In genomic region chr10:93445097-93445960, GRCh38 we compare ENCODE assay signal across 8 cellular contexts. TPM values are rescaled to one million over a fixed set of nuclear protein-coding genes. Genes with fewer than 3 reads are reported as not detected.
DNase-seq lines count a peak whose midpoint lies in the region; ATAC-seq, FAIRE-seq and TF ChIP-seq lines count a peak whose summit lies in the region.

No MANE protein-coding gene starts in this region.

- H3K27ac ChIP-seq in HCT116 (ENCODE audit: low read depth, low read length): peak overlapping the region; percentile 100
- peak overlapping the region; percentile 42 for H3K27ac ChIP-seq in HepG2 (ENCODE audit: extremely low read length, insufficient read depth, low read length)
- H3K27ac ChIP-seq in testis: peak overlapping the region in 1 of 2 donors; percentile 70

- TF ChIP-seq POLR2A in HCT116 (IDR thresholded peaks at IDR 0.05; ENCODE audit: borderline replicate concordance, extremely low read depth, insufficient read depth, insufficient read length) (no peak), HepG2 (IDR thresholded peaks at IDR 0.05; ENCODE audit: insufficient read depth in 1 of 2, low read depth in 2 of 2, low read length in 2 of 2) (peak in 1 of 2 experiments; percentile 57; a peak in 2 of 4 replicates), testis (IDR thresholded peaks at IDR 0.05) (no peak)

- RAD21 ChIA-PET in HCT116 (lab: Charles Lee; ENCODE audit: low non-redundant PET in 1 of 2, low total read pairs in 2 of 2, uncharacterized antibody in 2 of 2, unreplicated experiment in 2 of 2): interaction anchor here in 1 of 2 experiments (1.4 kb wide), 1 partner anchor 8 kb away, joined by 3 read pairs; no protein-coding TSS in a partner anchor

- DNase-seq in HCT116 (ENCODE audit: low read depth, low spot score) (peak; percentile 84), NCI-H774 (lab: John Stamatoyannopoulos, UW) (peak; percentile 81), dermis microvascular lymphatic vessel endothelial cell (ENCODE audit: low read depth in 2 of 2) (peak; percentile 89 to 98), HepG2 (ENCODE audit: low spot score) (peak; percentile 97), testis (peak; percentile 81)
- DNase-seq in activated CD4-positive, CD25-positive, alpha-beta regulatory T cell (lab: John Stamatoyannopoulos, UW): no peak

- H3K36me3 ChIP-seq in HCT116 (ENCODE audit: control insufficient read depth in 1 of 2, insufficient read depth in 2 of 2, low read length in 2 of 2) (peaks cover 0 to 39% of the 10 kb centered on the region in 2 experiments; a peak in 2 of 4 replicates), HepG2 (replicated peaks in 1 of 2; ENCODE audit: control insufficient read depth in 1 of 2, insufficient read depth in 2 of 2, low read length in 2 of 2) (no peaks in the 10 kb centered on the region), testis (ENCODE audit: low read depth, missing control alignments) (no peaks in the 10 kb centered on the region)

- TSS peak; percentile 11 for BruUV-seq in HCT116 (replicated peaks; lab: Mats Ljungman, UMichigan)
- BruUV-seq in HepG2 (replicated peaks; lab: Mats Ljungman, UMichigan): no TSS peak

- H3K4me3 ChIP-seq in HCT116 (replicated peaks in 1 of 2; ENCODE audit: low read depth in 1 of 2, low read length in 2 of 2) (no peak overlapping the region), HepG2 (replicated peaks in 1 of 3; ENCODE audit: insufficient read depth in 1 of 3, low read depth in 2 of 3, low read length in 3 of 3) (peak overlapping the region in 1 of 3 experiments; percentile 31; a peak in 1 of 6 replicates), testis (no peak overlapping the region)

- no peak for TF ChIP-seq CTCF in HCT116 (IDR thresholded peaks at IDR 0.05 in 2 of 3, conservative IDR thresholded peaks at IDR 0.05 in 1 of 3; ENCODE audit: borderline replicate concordance in 1 of 3, insufficient read depth in 1 of 3, low read depth in 2 of 3, low read length in 2 of 3)
- 0 out of 2 replicates have a peak, but pooled peaks have one; percentile 10 for TF ChIP-seq CTCF in HepG2 (CRISPR knock-in tag; IDR thresholded peaks at IDR 0.05)
- TF ChIP-seq CTCF in testis (IDR thresholded peaks at IDR 0.05): no peak

- ATAC-seq in HCT116: peak; percentile 81
- ATAC-seq in HepG2: peak; percentile 100
- ATAC-seq in GM21786 (IDR thresholded peaks at IDR 0.05; ENCODE audit: unreplicated experiment): no peak
- no peak for ATAC-seq in GM18867 (IDR thresholded peaks at IDR 0.05; ENCODE audit: unreplicated experiment)

- H3K9me2 ChIP-seq in HCT116 (ENCODE audit: insufficient read depth): no peaks in the 10 kb centered on the region

- H3K4me2 ChIP-seq in HCT116 (ENCODE audit: low read length): peak overlapping the region; percentile 52
- peak overlapping the region; percentile 67 for H3K4me2 ChIP-seq in HepG2 (ENCODE audit: low read depth, low read length)

- WGBS in HepG2 (ENCODE audit: low lambda C conversion rate): 1% methylated on average over 8 of the region's 8 CpGs
- 32 to 43% methylated on average over 7 to 8 of the region's 8 CpGs for WGBS in testis, 2 donors

- H4K20me1 ChIP-seq in HCT116 (ENCODE audit: insufficient read depth) (no peaks in the 10 kb centered on the region; the same call in 1 of the 2 replicates), HepG2 (ENCODE audit: insufficient read depth, low read length) (no peaks in the 10 kb centered on the region)

- H3K9me3 ChIP-seq in HCT116 (ENCODE audit: control insufficient read depth in 1 of 2, insufficient read depth in 1 of 2, low read depth in 1 of 2, low read length in 2 of 2) (no peaks in the 10 kb centered on the region), HepG2 (ENCODE audit: low read length) (no peaks in the 10 kb centered on the region), testis (no peaks in the 10 kb centered on the region)

- H2AFZ ChIP-seq in HCT116 (ENCODE audit: low read depth, low read length, poor library complexity, severe bottlenecking) (no peak overlapping the region), HepG2 (ENCODE audit: low read length) (no peak overlapping the region)

- FAIRE-seq in HepG2 (lab: Jason Lieb, UNC): peak; percentile 94

- no peaks in the 10 kb centered on the region for H3K27me3 ChIP-seq in HCT116 (ENCODE audit: insufficient read depth, low read length)
- no peaks in the 10 kb centered on the region for H3K27me3 ChIP-seq in HepG2 (ENCODE audit: control insufficient read depth in 1 of 2, insufficient read depth in 2 of 2, low read length in 2 of 2)
- no peaks in the 10 kb centered on the region for H3K27me3 ChIP-seq in testis

- CTCF ChIA-PET in HCT116 (lab: Charles Lee): interaction anchor here (1.3 to 1.6 kb wide), 2 partner anchors 38 to 69 kb away, joined by 3 to 4 read pairs; no protein-coding TSS in a partner anchor
- CTCF ChIA-PET in HepG2 (lab: Yijun Ruan, JAX; ENCODE audit: low intra/inter-chr PET ratio, low total read pairs): no interaction called here

- TF ChIP-seq EP300 in HepG2 (IDR thresholded peaks at IDR 0.05; ENCODE audit: low read depth in 2 of 2, low read length in 2 of 2) (peak; percentile 52 to 73; a peak in 2 of 4 replicates), HepG2 (CRISPR knock-in tag; IDR thresholded peaks at IDR 0.05; ENCODE audit: borderline replicate concordance) (peak; percentile 31; the same call in 1 of the 2 replicates)

- in situ Hi-C loops in HepG2 (cut with HindIII; ENCODE audit: extremely low pct_ligation_motif_present, low pct_unique_long_range_greater_than_20kb): no loop called here

- POLR2A ChIA-PET in HCT116 (lab: Charles Lee): interaction anchor here (0.9 to 3.5 kb wide), 12 partner anchors 8 to 62 kb away, joined by 3 to 13 read pairs (median 6); partner anchors contain the start of gene MYOF
- POLR2A ChIA-PET in HepG2 (lab: Yijun Ruan, JAX): interaction anchor here (0.8 to 1.4 kb wide), 4 partner anchors 9 to 26 kb away, joined by 3 to 14 read pairs (median 3); no protein-coding TSS in a partner anchor

- TF ChIP-seq RAD21 in HCT116 (IDR thresholded peaks at IDR 0.05; ENCODE audit: low read depth) (no peak), HepG2 (CRISPR knock-in tag; IDR thresholded peaks at IDR 0.05) (no peak)

- H3K4me1 ChIP-seq in HCT116 (ENCODE audit: control insufficient read depth in 1 of 2, insufficient read depth in 2 of 2, low read length in 2 of 2) (peaks cover 78 to 93% of the 10 kb centered on the region in 2 experiments), HepG2 (ENCODE audit: insufficient read depth, low read length) (peaks cover 37% of the 10 kb centered on the region), testis (no peaks in the 10 kb centered on the region)

- intact Hi-C loops in HCT116 (cut with micrococcal nuclease) (no loop called here), HepG2 (cut with micrococcal nuclease; ENCODE audit: unreplicated experiment) (no loop called here), testis (cut with DNase I; ENCODE audit: low total_unique reads) (no loop called here)

- peaks cover 97% of the 10 kb centered on the region for H3K79me2 ChIP-seq in HCT116 (ENCODE audit: insufficient read depth, low read length)
- no peaks in the 10 kb centered on the region for H3K79me2 ChIP-seq in HepG2 (ENCODE audit: insufficient read depth, low read length)

- H3K9ac ChIP-seq in HCT116 (ENCODE audit: low read length) (peak overlapping the region; percentile 61), HepG2 (ENCODE audit: insufficient read depth, low read depth, low read length) (peak overlapping the region; percentile 32; the same call in 1 of the 2 replicates)

RNA-seq across cellular contexts. Expression of gene MYOF, which starts 36.8 kb away (rescaled TPM):
- total RNA-seq in HCT116 (2021; ENCODE audit: unreplicated experiment) (250 TPM), dermis microvascular lymphatic vessel endothelial cell (119 and 180 TPM in 2 replicates), HepG2 (2016; rRNA removed; fragmentation: Illumina TruSeq; extraction: Trizol) (0.42 and 0.66 TPM in 2 replicates), testis (10 to 100 TPM in 1 of 2 donors, 1 to 10 TPM in 1; 9.4 to 12.3 TPM)
- polyA plus RNA-seq in HCT116 (2012): 119 and 134 TPM in 2 replicates
- total RNA-seq in HepG2 (2016; cell fraction: cytosol; rRNA removed; fragmentation: Illumina TruSeq; extraction: Trizol; ENCODE audit: low read depth): not detected in 2 replicates
- 0.56 and 0.71 TPM in 2 replicates for total RNA-seq in HepG2 (2016; cell fraction: insoluble cytoplasmic fraction; rRNA removed; fragmentation: Illumina TruSeq; extraction: Trizol)
- total RNA-seq in HepG2 (2016; cell fraction: membrane; rRNA removed; fragmentation: Illumina TruSeq; extraction: Trizol): 0.06 and 0.14 TPM in 2 replicates
- total RNA-seq in HepG2 (2016; cell fraction: nucleus; rRNA removed; fragmentation: Illumina TruSeq; extraction: Trizol): 0.60 and 0.68 TPM in 2 replicates
- polyA plus RNA-seq in HepG2 (2011; rRNA removed) (0.17 and 0.18 TPM in 2 replicates), testis (ENCODE audit: insufficient read depth, low read depth, low replicate concordance) (21.4 TPM)
- 0.13 and 0.23 TPM in 2 replicates for polyA plus RNA-seq in HepG2 (2011; cell fraction: cytosol; rRNA removed)
- polyA plus RNA-seq in HepG2 (2011; cell fraction: nucleus; rRNA removed): 0.29 and 0.52 TPM in 2 replicates
- 0.08 and 0.13 TPM in 2 replicates for polyA plus RNA-seq in HepG2 (2012)
- polyA plus RNA-seq in HepG2 (2016; cell fraction: cytosol; fragmentation: Illumina TruSeq; extraction: Trizol; ENCODE audit: low read depth): 0.03 and 0.08 TPM in 2 replicates
- polyA plus RNA-seq in HepG2 (2016; cell fraction: insoluble cytoplasmic fraction; fragmentation: Illumina TruSeq; extraction: Trizol; ENCODE audit: low read depth): 0.35 and 0.50 TPM in 2 replicates
- polyA plus RNA-seq in HepG2 (2016; cell fraction: membrane; fragmentation: Illumina TruSeq; extraction: Trizol; ENCODE audit: low read depth): 0.03 and 0.05 TPM in 2 replicates
- polyA plus RNA-seq in HepG2 (2016; cell fraction: nucleus; fragmentation: Illumina TruSeq; extraction: Trizol; ENCODE audit: insufficient read depth, low read depth): 0.85 and 0.89 TPM in 2 replicates
- polyA minus RNA-seq in HepG2 (2011; rRNA and poly(A)+ RNA removed; ENCODE audit: low replicate concordance): 0.12 and 47.0 TPM in 2 replicates
- 0.62 and 0.79 TPM in 2 replicates for polyA minus RNA-seq in HepG2 (2011; cell fraction: cytosol; rRNA and poly(A)+ RNA removed)
- 0.37 and 0.77 TPM in 2 replicates for polyA minus RNA-seq in HepG2 (2011; cell fraction: nucleus; rRNA and poly(A)+ RNA removed)

RNA-seq across cellular contexts. Expression of gene CEP55, which starts 51.1 kb away (rescaled TPM):
- total RNA-seq in HCT116 (2021; ENCODE audit: unreplicated experiment) (63.7 TPM), dermis microvascular lymphatic vessel endothelial cell (11.6 and 37.1 TPM in 2 replicates), HepG2 (2016; rRNA removed; fragmentation: Illumina TruSeq; extraction: Trizol) (17.1 and 27.3 TPM in 2 replicates), testis (10 to 100 TPM; 14.1 to 15.5 TPM)
- polyA plus RNA-seq in HCT116 (2012): 24.8 and 38.0 TPM in 2 replicates
- 3.8 and 5.0 TPM in 2 replicates for total RNA-seq in HepG2 (2016; cell fraction: cytosol; rRNA removed; fragmentation: Illumina TruSeq; extraction: Trizol; ENCODE audit: low read depth)
- 18.0 and 28.7 TPM in 2 replicates for total RNA-seq in HepG2 (2016; cell fraction: insoluble cytoplasmic fraction; rRNA removed; fragmentation: Illumina TruSeq; extraction: Trizol)
- total RNA-seq in HepG2 (2016; cell fraction: membrane; rRNA removed; fragmentation: Illumina TruSeq; extraction: Trizol): 10.4 and 11.4 TPM in 2 replicates
- total RNA-seq in HepG2 (2016; cell fraction: nucleus; rRNA removed; fragmentation: Illumina TruSeq; extraction: Trizol): 10.3 and 12.4 TPM in 2 replicates
- polyA plus RNA-seq in HepG2 (2011; rRNA removed) (3.4 and 6.5 TPM in 2 replicates), testis (ENCODE audit: insufficient read depth, low read depth, low replicate concordance) (28.1 TPM)
- polyA plus RNA-seq in HepG2 (2011; cell fraction: cytosol; rRNA removed): 2.6 and 2.7 TPM in 2 replicates
- 1.4 and 1.8 TPM in 2 replicates for polyA plus RNA-seq in HepG2 (2011; cell fraction: nucleus; rRNA removed)
- 3.0 and 6.8 TPM in 2 replicates for polyA plus RNA-seq in HepG2 (2012)
- polyA plus RNA-seq in HepG2 (2016; cell fraction: cytosol; fragmentation: Illumina TruSeq; extraction: Trizol; ENCODE audit: low read depth): 3.0 and 3.1 TPM in 2 replicates
- polyA plus RNA-seq in HepG2 (2016; cell fraction: insoluble cytoplasmic fraction; fragmentation: Illumina TruSeq; extraction: Trizol; ENCODE audit: low read depth): 27.1 and 27.6 TPM in 2 replicates
- polyA plus RNA-seq in HepG2 (2016; cell fraction: membrane; fragmentation: Illumina TruSeq; extraction: Trizol; ENCODE audit: low read depth): 6.9 and 8.0 TPM in 2 replicates
- 15.8 and 16.1 TPM in 2 replicates for polyA plus RNA-seq in HepG2 (2016; cell fraction: nucleus; fragmentation: Illumina TruSeq; extraction: Trizol; ENCODE audit: insufficient read depth, low read depth)
- 2.4 and 15.2 TPM in 2 replicates for polyA minus RNA-seq in HepG2 (2011; rRNA and poly(A)+ RNA removed; ENCODE audit: low replicate concordance)
- polyA minus RNA-seq in HepG2 (2011; cell fraction: cytosol; rRNA and poly(A)+ RNA removed): 4.1 and 4.6 TPM in 2 replicates
- 3.7 and 4.6 TPM in 2 replicates for polyA minus RNA-seq in HepG2 (2011; cell fraction: nucleus; rRNA and poly(A)+ RNA removed)

Comparison
In these comparisons a context has a peak if more than half of its experiments do, and no peak if none do; other contexts are left out.
1. ATAC-seq: peak in HCT116 (single experiment) and HepG2 (single experiment); none in GM21786 (single experiment) and GM18867 (single experiment).
2. DNase-seq: peak in HCT116 (single experiment), NCI-H774 (single experiment), dermis microvascular lymphatic vessel endothelial cell (2 of 2), HepG2 (single experiment) and testis (single experiment); none in activated CD4-positive, CD25-positive, alpha-beta regulatory T cell (0 of 4).
3. Of the 20 proteins assayed by ChIP-seq in both HepG2 and HCT116: peak only in HepG2: CEBPB, CTCF, ELF1, SIN3A and YY1; only in HCT116: POLR2AphosphoS5 and SP1; in both: MAX; in neither: 11; mixed calls (peak in some experiments, not most) for 1.